In genomic region chr2:23425886-23426283, GRCh38 we compare ENCODE assay signal across 15 cellular contexts. TPM values are rescaled to one million over a fixed set of nuclear protein-coding genes. Genes with fewer than 3 reads are reported as not detected.
DNase-seq lines count a peak whose midpoint lies in the region; ATAC-seq and TF ChIP-seq lines count a peak whose summit lies in the region.
"Had no signal": no experiment of that assay in that cellular context is flagged by ENCODE, and none has a peak within 500 bp of the region (broad histone marks: within the 10 kb centered on the region; RNA-seq: fewer than 3 reads in every experiment).

No MANE protein-coding gene starts in this region.

- peak overlapping the region; percentile 38 for H3K27ac ChIP-seq in IMR-90 (ENCODE audit: insufficient read depth, low read length)
- peak overlapping the region; percentile 64 for H3K27ac ChIP-seq in epithelial cell of prostate
- peak overlapping the region; percentile 19 to 35 for H3K27ac ChIP-seq in mucosa of rectum (ENCODE audit: low read depth in 2 of 2, low read length in 2 of 2)
- peak overlapping the region; percentile 25 for H3K27ac ChIP-seq in subcutaneous abdominal adipose tissue (ENCODE audit: low read depth, low read length)
- H3K27ac ChIP-seq in osteoblast (ENCODE audit: low read depth, low read length), result no peak overlapping the region
- H3K27ac ChIP-seq: body of pancreas, KMS-11 had no signal

- H3K4me2 ChIP-seq in IMR-90 (ENCODE audit: low read depth, low read length), result no peak overlapping the region
- no peak overlapping the region for H3K4me2 ChIP-seq in osteoblast (ENCODE audit: insufficient read depth, low read length)
- H3K4me2 ChIP-seq: KMS-11 had no signal

- H3K79me2 ChIP-seq in osteoblast (ENCODE audit: insufficient read depth, low read length), result no peaks in the 10 kb centered on the region

- H2BK15ac ChIP-seq in IMR-90 (ENCODE audit: low read depth, low read length), result peak overlapping the region; percentile 6; the same call in 1 of the 3 replicates

- H3K18ac ChIP-seq in IMR-90 (ENCODE audit: low read depth, low read length), result peak overlapping the region; percentile 74

- peak overlapping the region; percentile 61 for H2BK20ac ChIP-seq in IMR-90 (ENCODE audit: low read depth, low read length)

- no peaks in the 10 kb centered on the region for H3K36me3 ChIP-seq in IMR-90 (ENCODE audit: control insufficient read depth, insufficient read depth, low read length)
- H3K36me3 ChIP-seq in mucosa of rectum (ENCODE audit: control insufficient read depth in 2 of 2, insufficient read depth in 2 of 2, low read length in 2 of 2), result no peaks in the 10 kb centered on the region
- peaks cover 0 to 2% (median 0%) of the 10 kb centered on the region in 5 donors for H3K36me3 ChIP-seq in subcutaneous abdominal adipose tissue (ENCODE audit: control insufficient read depth in 5 of 5, insufficient read depth in 5 of 5, low read length in 5 of 5)
- H3K36me3 ChIP-seq in osteoblast (ENCODE audit: insufficient read depth, low read length), result no peaks in the 10 kb centered on the region

- H3K23ac ChIP-seq in IMR-90 (ENCODE audit: low read depth, low read length), result 0 out of 2 replicates have a peak overlapping the region, but pooled peaks have one; percentile 36

- BruUV-seq in IMR-90 (replicated peaks; lab: Mats Ljungman, UMichigan), result no TSS peak

- peak overlapping the region; percentile 51 for H2BK5ac ChIP-seq in IMR-90 (ENCODE audit: low read depth, low read length, poor library complexity, severe bottlenecking)

- intact Hi-C loops in IMR-90 (cut with micrococcal nuclease), result no loop called here

- DNase-seq in IMR-90 (peak; percentile 75), epithelial cell of prostate (ENCODE audit: low read depth, low spot score) (no peak), CD1c-positive myeloid dendritic cell (ENCODE audit: extremely low spot score) (no peak), HK-2 (ENCODE audit: unreplicated experiment) (no peak), osteoblast (ENCODE audit: insufficient read length, low spot score, missing footprints) (no peak)
- no peak for DNase-seq in activated T-cell treated with anti-CD3 and anti-CD28 coated beads, Interleukin-2, amount 50 U/mL, for 1 hour
- DNase-seq: CD4-positive, alpha-beta memory T cell; NCI-H2029 treated with DMSO at 0.1 percent for 48 hours; stimulated activated CD4-positive, alpha-beta T cell treated with anti-CD3 and anti-CD28 coated beads, Interleukin-1b, Interleukin-23, amount 100 ng/mL, for 48 hours; SW 1271 had no signal

- H3K56ac ChIP-seq in IMR-90 (ENCODE audit: extremely low read depth, insufficient read depth, low read length), result no peak overlapping the region

- CTCF ChIA-PET in IMR-90 (lab: Yijun Ruan, JAX), result interaction anchor here (1.0 to 1.1 kb wide), 2 partner anchors 11 to 60 kb away, joined by 3 read pairs; no protein-coding TSS in a partner anchor

- in situ Hi-C loops in IMR-90 (cut with MboI; ENCODE audit: low sequenced_read_pairs), result no loop called here

- H3K27me3 ChIP-seq in IMR-90 (ENCODE audit: control insufficient read depth, insufficient read depth, low read length), result no peaks in the 10 kb centered on the region
- H3K27me3 ChIP-seq in mucosa of rectum (ENCODE audit: control insufficient read depth in 2 of 2, insufficient read depth in 2 of 2, low read length in 2 of 2), result no peaks in the 10 kb centered on the region
- no peaks in the 10 kb centered on the region for H3K27me3 ChIP-seq in subcutaneous abdominal adipose tissue (ENCODE audit: control insufficient read depth in 5 of 5, insufficient read depth in 4 of 5, low read length in 5 of 5)
- H3K27me3 ChIP-seq in osteoblast (ENCODE audit: insufficient read depth, low read length), result no peaks in the 10 kb centered on the region
- H3K27me3 ChIP-seq: body of pancreas had no signal

- H4K20me1 ChIP-seq in IMR-90 (ENCODE audit: insufficient read depth, low read length), result 0 out of 2 replicates have a peak, but pooled peaks cover 3% of the 10 kb centered on the region
- H4K20me1 ChIP-seq in osteoblast (ENCODE audit: insufficient read depth, low read length), result peaks cover 1% of the 10 kb centered on the region

- H3K4me3 ChIP-seq in IMR-90 (ENCODE audit: insufficient read depth, low read depth, low read length) (no peak overlapping the region), mucosa of rectum (ENCODE audit: low read length in 2 of 2) (no peak overlapping the region), subcutaneous abdominal adipose tissue (ENCODE audit: low read depth in 1 of 5, low read length in 5 of 5) (no peak overlapping the region), osteoblast (ENCODE audit: insufficient read depth, low read length) (no peak overlapping the region)
- H3K4me3 ChIP-seq: body of pancreas had no signal

- peak overlapping the region; percentile 44; the same call in 1 of the 2 replicates for H3K14ac ChIP-seq in IMR-90 (replicated peaks; ENCODE audit: low read depth, low read length)

- H3K79me1 ChIP-seq in IMR-90 (ENCODE audit: low read depth in 1 of 2, low read length in 2 of 2), result peaks cover 38 to 70% of the 10 kb centered on the region in 2 experiments

- H3K4me1 ChIP-seq in IMR-90 (ENCODE audit: control insufficient read depth, insufficient read depth, low read length) (peaks cover 34% of the 10 kb centered on the region), mucosa of rectum (ENCODE audit: control insufficient read depth in 2 of 2, insufficient read depth in 2 of 2, low read length in 2 of 2) (no peaks in the 10 kb centered on the region), subcutaneous abdominal adipose tissue (ENCODE audit: control insufficient read depth in 5 of 5, insufficient read depth in 5 of 5, low read length in 5 of 5) (peaks cover 3 to 18% (median 13%) of the 10 kb centered on the region in 5 donors), osteoblast (ENCODE audit: insufficient read depth, low read length) (peaks cover 15% of the 10 kb centered on the region)

- H2AK9ac ChIP-seq in IMR-90 (replicated peaks; ENCODE audit: low read depth, low read length, poor library complexity), result no peak overlapping the region

- no peak for TF ChIP-seq POLR2A in IMR-90 (IDR thresholded peaks at IDR 0.05; ENCODE audit: low read depth, low read length)

- peaks cover 44% of the 10 kb centered on the region for H3K9me1 ChIP-seq in IMR-90 (ENCODE audit: insufficient read depth, low read length)

- H3K9me3 ChIP-seq in IMR-90 (ENCODE audit: control insufficient read depth, insufficient read depth, low read length) (no peaks in the 10 kb centered on the region), mucosa of rectum (ENCODE audit: control insufficient read depth in 2 of 2, low read length in 2 of 2) (no peaks in the 10 kb centered on the region), subcutaneous abdominal adipose tissue (ENCODE audit: control insufficient read depth in 5 of 5, low read length in 5 of 5) (no peaks in the 10 kb centered on the region), osteoblast (ENCODE audit: low read depth, low read length) (no peaks in the 10 kb centered on the region)
- H3K9me3 ChIP-seq: body of pancreas had no signal

- WGBS in IMR-90 (ENCODE audit: extremely low coverage in 2 of 2, insufficient read length in 1 of 2), 2 experiments, result no CpG with 5 or more reads among the region's 3 CpGs

- H2AFZ ChIP-seq in IMR-90 (replicated peaks; ENCODE audit: low read length, poor library complexity), result peak overlapping the region; percentile 35
- no peak overlapping the region for H2AFZ ChIP-seq in osteoblast (ENCODE audit: low read length)

- ATAC-seq in IMR-90 (ENCODE audit: low read depth), result no peak
- ATAC-seq: stimulated activated effector memory CD8-positive, alpha-beta T cell treated with anti-CD3 and anti-CD28 coated beads, Interleukin-12 subunit alpha, Interleukin-12 subunit beta, amount 100 ng/mL, for 72 hours had no signal

- H4K8ac ChIP-seq in IMR-90 (ENCODE audit: low read depth in 2 of 2, low read length in 2 of 2), result peak overlapping the region in 1 of 2 experiments; percentile 37; a peak in 2 of 4 replicates

- H3K9ac ChIP-seq in IMR-90 (ENCODE audit: low read depth, low read length) (no peak overlapping the region), mucosa of rectum (ENCODE audit: low read depth in 1 of 2, low read length in 2 of 2) (no peak overlapping the region), subcutaneous abdominal adipose tissue (ENCODE audit: low read length in 5 of 5) (no peak overlapping the region)
- H3K9ac ChIP-seq: KMS-11 had no signal

- H4K5ac ChIP-seq in IMR-90 (ENCODE audit: low read depth, low read length), result peak overlapping the region; percentile 47

- TF ChIP-seq RAD21 in IMR-90 (IDR thresholded peaks at IDR 0.05; ENCODE audit: low read length), result no peak

- TF ChIP-seq CTCF in IMR-90 (conservative IDR thresholded peaks at IDR 0.05; ENCODE audit: low read depth, low read length) (no peak), osteoblast (IDR thresholded peaks at IDR 0.05; ENCODE audit: extremely low read depth, low read depth, low read length) (no peak)

- dilution Hi-C loops in IMR-90 (cut with HindIII; ENCODE audit: low sequenced_read_pairs, unreplicated experiment), result no loop called here

- POLR2A ChIA-PET in IMR-90 (lab: Charles Lee; ENCODE audit: unreplicated experiment), result no interaction called here

- peak overlapping the region; percentile 68 for H2AK5ac ChIP-seq in IMR-90 (ENCODE audit: low read depth, low read length)

- H2BK120ac ChIP-seq in IMR-90 (ENCODE audit: low read depth, low read length), result peak overlapping the region; percentile 89

- H4K91ac ChIP-seq in IMR-90 (ENCODE audit: insufficient read depth, low read depth, low read length), result peak overlapping the region; percentile 78

- H3K4ac ChIP-seq in IMR-90 (ENCODE audit: low read depth, low read length), result peak overlapping the region; percentile 86

TF ChIP-seq in IMR-90, 13 proteins besides CTCF, POLR2A, EP300 and RAD21:
- TF ChIP-seq MAZ (IDR thresholded peaks at IDR 0.05; ENCODE audit: borderline replicate concordance, low read depth, low read length) (0 out of 2 replicates have a peak, but pooled peaks have one; percentile 19), ELK1 (IDR thresholded peaks at IDR 0.05; ENCODE audit: borderline replicate concordance, low read depth, low read length) (no peak), CEBPB (IDR thresholded peaks at IDR 0.05; ENCODE audit: low read depth, low read length) (peak; percentile 81)

RNA-seq across cellular contexts. Expression of gene KLHL29, which starts 40.9 kb away (rescaled TPM):
- total RNA-seq in IMR-90 (2012; rRNA removed) (2.0 and 2.5 TPM in 2 replicates), osteoblast (1.5 and 3.3 TPM in 2 replicates)
- 7.9 and 8.0 TPM in 2 replicates for polyA plus RNA-seq in IMR-90 (2012; rRNA removed)
- 3.8 and 7.2 TPM in 2 replicates for polyA plus RNA-seq in IMR-90 (2012; cell fraction: cytosol; rRNA removed)
- polyA plus RNA-seq in IMR-90 (2012; cell fraction: nucleus; rRNA removed; ENCODE audit: low replicate concordance), result 41.4 and 50.7 TPM in 2 replicates
